ENCODE assay signal across 8 cellular contexts in genomic region chr5:140400730-140401361, GRCh38. TPM values are rescaled to one million over a fixed set of nuclear protein-coding genes. Genes with fewer than 3 reads are reported as not detected.
A peak's percentile ranks its signal among the peaks of the same experiment; 100 is the strongest.
DNase-seq lines count a peak whose midpoint lies in the region; ATAC-seq and TF ChIP-seq lines count a peak whose summit lies in the region.

No MANE protein-coding gene starts in this region.

- no peaks in the 10 kb centered on the region for H3K9me3 ChIP-seq in smooth muscle cell (replicated peaks; ENCODE audit: low read depth)

- H3F3A ChIP-seq in smooth muscle cell (ENCODE audit: low read depth), result peaks cover 4% of the 10 kb centered on the region

- peak; percentile 68 for ATAC-seq in GM19023 (IDR thresholded peaks at IDR 0.05; ENCODE audit: unreplicated experiment)
- peak; percentile 70 for ATAC-seq in HG03175 (IDR thresholded peaks at IDR 0.05; ENCODE audit: unreplicated experiment)
- ATAC-seq in activated B cell treated with CpG ODN at 0.5 μM for 24 hours (ENCODE audit: low read depth), result peak; percentile 67

- peak overlapping the region; percentile 61 for H2AFZ ChIP-seq in smooth muscle cell (ENCODE audit: low read depth)

- H3K9me3 Mint-ChIP-seq in activated B cell treated with CpG ODN at 0.5 μM for 24 hours, result no peaks in the 10 kb centered on the region

- intact Hi-C loops in activated B cell treated with CpG ODN at 0.5 μM for 24 hours (cut with micrococcal nuclease), result loop anchor here (1.0 to 10.0 kb wide), 16 partner anchors 41 to 1858 kb away; partner anchors contain the start of genes APBB3, CYSTM1, EIF4EBP3 and ETF1

- H3K79me2 ChIP-seq in smooth muscle cell (ENCODE audit: low read depth), result peaks cover 46% of the 10 kb centered on the region

- H3K4me1 ChIP-seq in smooth muscle cell (ENCODE audit: low read depth), result peaks cover 10% of the 10 kb centered on the region

- POLR2A ChIA-PET in activated B cell treated with CpG ODN at 0.5 μM for 24 hours (lab: Charles Lee), result interaction anchor here (0.6 to 4.0 kb wide), 23 partner anchors 8 to 1858 kb away, joined by 3 to 43 read pairs (median 4); partner anchors contain the start of genes EIF4EBP3, ETF1, HARS1 and HARS2

- no peaks in the 10 kb centered on the region for H3K27me3 ChIP-seq in smooth muscle cell (ENCODE audit: low read depth)

- no peaks in the 10 kb centered on the region for H3K27me3 Mint-ChIP-seq in activated B cell treated with CpG ODN at 0.5 μM for 24 hours

- H3K4me2 ChIP-seq in smooth muscle cell, result peak overlapping the region; percentile 79

- peak overlapping the region; percentile 29 for H3K27ac ChIP-seq in smooth muscle cell (ENCODE audit: low read depth)

- H3K4me3 ChIP-seq in AG09309 (ENCODE audit: control insufficient read depth, low read depth, low read length), result peak overlapping the region; percentile 94
- H3K4me3 ChIP-seq in cardiac fibroblast (replicated peaks in 1 of 2; ENCODE audit: low read depth in 2 of 2, low read length in 2 of 2), result peak overlapping the region; percentile 77 to 82
- peak overlapping the region; percentile 75 for H3K4me3 ChIP-seq in smooth muscle cell

- TF ChIP-seq CTCF in AG09309 (IDR thresholded peaks at IDR 0.05; ENCODE audit: control insufficient read depth, insufficient read depth, low read depth, low read length, missing control alignments) (no peak), activated B cell treated with CpG ODN at 0.5 μM for 24 hours (IDR thresholded peaks at IDR 0.05) (no peak), cardiac fibroblast (IDR thresholded peaks at IDR 0.05; ENCODE audit: low read depth, low read length) (no peak), smooth muscle cell (IDR thresholded peaks at IDR 0.05; ENCODE audit: borderline replicate concordance, insufficient read depth, poor library complexity, severe bottlenecking) (no peak)

- H3K4me3 Mint-ChIP-seq in activated B cell treated with CpG ODN at 0.5 μM for 24 hours, result no peak overlapping the region

- H3K27ac Mint-ChIP-seq in activated B cell treated with CpG ODN at 0.5 μM for 24 hours, result no peak overlapping the region

- WGBS in smooth muscle cell (ENCODE audit: low lambda C conversion rate), result under 1% methylated on average over 54 of the region's 54 CpGs

- H3K4me1 Mint-ChIP-seq in activated B cell treated with CpG ODN at 0.5 μM for 24 hours, result peaks cover 33% of the 10 kb centered on the region

- peaks cover 9% of the 10 kb centered on the region for H3K36me3 Mint-ChIP-seq in activated B cell treated with CpG ODN at 0.5 μM for 24 hours (ENCODE audit: low read depth)

- H4K20me1 ChIP-seq in smooth muscle cell (ENCODE audit: low read depth), result peaks cover 41% of the 10 kb centered on the region

- H3K9ac ChIP-seq in smooth muscle cell (ENCODE audit: low read depth), result no peak overlapping the region

- CTCF ChIA-PET in activated B cell treated with CpG ODN at 0.5 μM for 24 hours (lab: Charles Lee), result interaction anchor here (0.9 to 1.3 kb wide), 2 partner anchors 28 to 310 kb away, joined by 3 to 6 read pairs; no protein-coding TSS in a partner anchor

- DNase-seq in AG09309 (ENCODE audit: low read depth) (peak; percentile 91), NCI-H2227 treated with DMSO at 0.1 percent for 48 hours (lab: John Stamatoyannopoulos, UW) (peak; percentile 91), activated B cell treated with CpG ODN at 0.5 μM for 24 hours (peak; percentile 77), cardiac fibroblast (ENCODE audit: low read depth in 2 of 2) (peak; percentile 98 to 99), inferior parietal cortex (ENCODE audit: extremely low spot score) (peak; percentile 98), smooth muscle cell (lab: John Stamatoyannopoulos, UW; ENCODE audit: unreplicated experiment) (peak; percentile 86)

- no peaks in the 10 kb centered on the region for H3K36me3 ChIP-seq in smooth muscle cell (ENCODE audit: low read depth)

RNA-seq across cellular contexts. Expression of gene ANKHD1, which starts 0.8 kb away (rescaled TPM):
- total RNA-seq in activated B cell treated with CpG ODN at 0.5 μM for 24 hours, result 166 and 187 TPM in 2 replicates
- 45.7 and 56.1 TPM in 2 replicates for total RNA-seq in smooth muscle cell
- polyA plus RNA-seq in smooth muscle cell, result 37.9 and 50.0 TPM in 2 replicates

RNA-seq across cellular contexts. Expression of gene SLC4A9, which starts 40.9 kb away (rescaled TPM):
- total RNA-seq in activated B cell treated with CpG ODN at 0.5 μM for 24 hours (not detected in 2 replicates), smooth muscle cell (not detected in 2 replicates)
- polyA plus RNA-seq in smooth muscle cell, result not detected in 2 replicates

RNA-seq across cellular contexts. Expression of gene HBEGF, which starts 54.4 kb away (rescaled TPM):
- 0.22 and 0.49 TPM in 2 replicates for total RNA-seq in activated B cell treated with CpG ODN at 0.5 μM for 24 hours
- total RNA-seq in smooth muscle cell, result 36.7 and 46.0 TPM in 2 replicates
- polyA plus RNA-seq in smooth muscle cell, result 33.8 and 37.1 TPM in 2 replicates

Comparison
In these comparisons a context has a peak if more than half of its experiments do, and no peak if none do; other contexts are left out.
1. Peak in every context shown above with its lines: DNase-seq, ATAC-seq, H3K4me3 ChIP-seq and H3K27ac ChIP-seq.
2. RNA of gene HBEGF, which starts 54.4 kb away (total RNA-seq): 36.7 to 46.0 TPM in smooth muscle cell; 0.22 to 0.49 TPM in activated B cell treated with CpG ODN at 0.5 μM for 24 hours; every median in the first group is over 10 times any median in the second.